1 cellular context compared by ENCODE assay signal in the genomic region with DNA sequence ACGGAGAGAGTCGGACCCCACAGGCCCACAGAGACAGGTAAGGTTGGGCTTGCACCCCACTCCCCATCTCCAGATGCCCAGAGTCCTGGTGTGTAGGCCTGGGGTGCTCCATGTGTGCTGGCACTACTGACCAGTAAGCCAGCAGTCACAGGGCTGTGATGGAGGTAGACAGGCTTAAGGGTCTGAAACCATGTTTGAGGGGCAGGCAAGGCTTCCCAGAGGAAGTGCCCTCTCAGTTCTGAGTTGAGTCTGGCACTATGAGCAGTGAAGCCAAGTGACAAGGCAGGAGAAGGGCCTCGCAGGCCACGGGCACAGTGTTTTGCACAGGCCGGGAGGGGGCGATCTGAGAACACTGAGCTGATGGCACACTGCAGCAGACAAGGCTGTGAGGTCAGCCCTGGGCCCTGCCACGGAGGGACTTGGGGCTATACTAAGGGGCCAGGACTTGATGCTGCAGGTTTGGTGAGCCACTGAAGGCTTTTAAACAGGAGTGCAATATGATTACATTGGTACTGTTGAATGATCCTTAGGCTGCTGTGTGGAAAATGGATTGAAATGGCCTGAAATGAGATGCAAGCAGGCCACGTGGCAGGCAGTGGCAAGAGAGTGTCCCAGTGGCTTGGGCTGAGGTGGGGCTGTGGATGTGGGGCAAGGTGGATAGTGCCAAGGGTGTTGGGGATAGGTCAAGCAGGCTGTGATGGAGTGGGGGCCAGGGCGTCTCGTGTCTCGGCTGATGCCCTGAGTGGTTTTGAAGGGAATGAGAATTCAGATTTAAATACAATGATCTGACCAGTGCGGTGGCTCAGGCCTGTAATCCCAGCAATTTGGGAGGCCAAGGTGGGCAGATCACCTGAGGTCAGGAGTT.
A peak's percentile ranks its signal among the peaks of the same experiment; 100 is the strongest.
TF ChIP-seq lines count a peak whose summit lies in the region.

No MANE protein-coding gene starts in this region.

TF ChIP-seq in HepG2, 621 proteins besides CTCF, POLR2A, EP300 and RAD21 (continued from another document):
- no peak for TF ChIP-seq ZBTB40 (IDR thresholded peaks at IDR 0.05)
- TF ChIP-seq ZBTB40 (CRISPR knock-in tag; IDR thresholded peaks at IDR 0.05) = peak; percentile 24; the same call in 1 of the 2 replicates
- no peak for TF ChIP-seq SRSF4 (IDR thresholded peaks at IDR 0.05; ENCODE audit: low read depth, low read length, poor library complexity, severe bottlenecking)
- TF ChIP-seq U2AF1 (optimal IDR thresholded peaks at IDR 0.05; ENCODE audit: low read depth, low read length) = peak; percentile 62
- peak; percentile 62; the same call in 1 of the 2 replicates for TF ChIP-seq FOXO1 (CRISPR knock-in tag; IDR thresholded peaks at IDR 0.05)
- TF ChIP-seq ZNF607 (CRISPR knock-in tag; IDR thresholded peaks at IDR 0.05; ENCODE audit: borderline replicate concordance) = no peak
- peak; percentile 50; the same call in 1 of the 2 replicates for TF ChIP-seq FOXA3 (CRISPR knock-in tag; IDR thresholded peaks at IDR 0.05)
- peak; percentile 33; the same call in 1 of the 2 replicates for TF ChIP-seq ZNF598 (CRISPR knock-in tag; IDR thresholded peaks at IDR 0.05; ENCODE audit: borderline replicate concordance)
- 0 out of 2 replicates have a peak, but pooled peaks have one; percentile 45 for TF ChIP-seq ZBTB44 (CRISPR knock-in tag; IDR thresholded peaks at IDR 0.05)
- TF ChIP-seq PRDM10 (CRISPR knock-in tag; IDR thresholded peaks at IDR 0.05; ENCODE audit: low read depth) = 0 out of 2 replicates have a peak, but pooled peaks have one; percentile 13
- 0 out of 2 replicates have a peak, but pooled peaks have one; percentile 16 for TF ChIP-seq CEBPG (CRISPR knock-in tag; IDR thresholded peaks at IDR 0.05)
- TF ChIP-seq SMYD3 (CRISPR knock-in tag; IDR thresholded peaks at IDR 0.05) = peak; percentile 39; the same call in 1 of the 2 replicates
- TF ChIP-seq GLI4 (CRISPR knock-in tag; IDR thresholded peaks at IDR 0.05; ENCODE audit: borderline replicate concordance) = peak; percentile 69; the same call in 1 of the 2 replicates
- peak; percentile 54; the same call in 1 of the 2 replicates for TF ChIP-seq PHF8 (CRISPR knock-in tag; IDR thresholded peaks at IDR 0.05)
- peak; percentile 50; the same call in 1 of the 2 replicates for TF ChIP-seq ZKSCAN5 (CRISPR knock-in tag; IDR thresholded peaks at IDR 0.05)
- no peak for TF ChIP-seq ZNF777 (CRISPR knock-in tag; IDR thresholded peaks at IDR 0.05)
- TF ChIP-seq ZNF704 (CRISPR knock-in tag; IDR thresholded peaks at IDR 0.05; ENCODE audit: borderline replicate concordance) = peak; percentile 65; the same call in 1 of the 2 replicates
- no peak for TF ChIP-seq TCF7L2 (IDR thresholded peaks at IDR 0.05; ENCODE audit: low read depth, low read length)
- TF ChIP-seq THYN1 (CRISPR knock-in tag; IDR thresholded peaks at IDR 0.05; ENCODE audit: borderline replicate concordance, low read depth) = peak; percentile 61; the same call in 1 of the 2 replicates
- peak; percentile 92 for TF ChIP-seq IKZF5 (CRISPR knock-in tag; IDR thresholded peaks at IDR 0.05)
- TF ChIP-seq ZMYM4 (CRISPR knock-in tag; IDR thresholded peaks at IDR 0.05) = peak; percentile 45; the same call in 1 of the 2 replicates
- peak; percentile 84; the same call in 1 of the 2 replicates for TF ChIP-seq ZNF136 (CRISPR knock-in tag; IDR thresholded peaks at IDR 0.05; ENCODE audit: low read depth)
- peak; percentile 53; the same call in 1 of the 2 replicates for TF ChIP-seq MXD4 (CRISPR knock-in tag; IDR thresholded peaks at IDR 0.05)
- TF ChIP-seq, protein P1, sequence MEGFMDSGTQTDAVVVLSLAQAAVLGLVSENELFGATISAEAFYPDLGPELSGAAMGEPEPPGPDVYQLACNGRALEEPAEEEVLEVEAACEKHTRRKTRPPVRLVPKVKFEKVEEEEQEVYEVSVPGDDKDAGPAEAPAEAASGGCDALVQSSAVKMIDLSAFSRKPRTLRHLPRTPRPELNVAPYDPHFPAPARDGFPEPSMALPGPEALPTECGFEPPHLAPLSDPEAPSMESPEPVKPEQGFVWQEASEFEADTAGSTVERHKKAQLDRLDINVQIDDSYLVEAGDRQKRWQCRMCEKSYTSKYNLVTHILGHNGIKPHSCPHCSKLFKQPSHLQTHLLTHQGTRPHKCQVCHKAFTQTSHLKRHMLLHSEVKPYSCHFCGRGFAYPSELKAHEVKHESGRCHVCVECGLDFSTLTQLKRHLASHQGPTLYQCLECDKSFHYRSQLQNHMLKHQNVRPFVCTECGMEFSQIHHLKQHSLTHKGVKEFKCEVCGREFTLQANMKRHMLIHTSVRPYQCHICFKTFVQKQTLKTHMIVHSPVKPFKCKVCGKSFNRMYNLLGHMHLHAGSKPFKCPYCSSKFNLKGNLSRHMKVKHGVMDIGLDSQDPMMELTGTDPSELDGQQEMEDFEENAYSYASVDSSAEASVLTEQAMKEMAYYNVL (CRISPR knock-in tag; IDR thresholded peaks at IDR 0.05; ENCODE audit: borderline replicate concordance) = 0 out of 2 replicates have a peak, but pooled peaks have one; percentile 4
- TF ChIP-seq SSRP1 (CRISPR knock-in tag; IDR thresholded peaks at IDR 0.05) = peak; percentile 68; the same call in 1 of the 2 replicates
